Comparison of ENCODE assay signal across 1 cellular context in genomic region chr1:1088801-1089680, GRCh38.
A peak's percentile ranks its signal among the peaks of the same experiment; 100 is the strongest.
TF ChIP-seq lines count a peak whose summit lies in the region.

No MANE protein-coding gene starts in this region.

TF ChIP-seq in K562, 482 proteins besides CTCF, POLR2A, EP300 and RAD21:
- TF ChIP-seq HMBOX1 (IDR thresholded peaks at IDR 0.05) (no peak), POLR2G (IDR thresholded peaks at IDR 0.05; ENCODE audit: low read depth, low read length) (peak; percentile 45)
